ENCODE assay signal across 14 cellular contexts in the genomic region with DNA sequence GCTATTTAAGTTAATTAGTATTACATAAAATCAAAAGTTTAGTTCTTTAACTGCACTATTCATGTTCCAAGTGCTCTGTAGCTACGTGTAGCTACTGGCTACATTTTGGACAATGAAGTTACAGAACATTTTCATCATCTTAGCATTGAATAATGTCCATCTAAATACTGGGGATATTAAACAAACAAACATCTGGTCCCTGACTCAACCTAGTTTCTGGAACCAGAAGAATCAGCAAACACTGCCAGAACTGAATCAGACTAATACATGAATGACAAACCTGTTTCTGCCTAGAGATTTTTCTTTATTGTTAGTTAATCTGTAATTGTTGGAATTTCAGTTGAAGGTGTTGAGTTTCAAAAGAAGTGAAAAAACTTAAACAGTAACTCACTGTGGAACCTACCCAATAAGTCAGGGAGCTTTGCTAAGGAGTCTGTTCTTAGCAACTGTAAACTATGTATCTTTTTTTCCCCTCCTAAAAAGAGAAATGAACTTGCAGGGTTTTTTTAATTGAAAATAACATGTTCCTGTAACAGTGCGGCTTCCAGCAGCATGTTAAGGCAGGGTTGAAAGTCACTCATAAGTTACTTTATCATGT. TPM values are rescaled to one million over a fixed set of nuclear protein-coding genes. Genes with fewer than 3 reads are reported as not detected.
DNase-seq lines count a peak whose midpoint lies in the region; ATAC-seq, FAIRE-seq and TF ChIP-seq lines count a peak whose summit lies in the region.
"Had no signal": no experiment of that assay in that cellular context is flagged by ENCODE, and none has a peak within 500 bp of the region (broad histone marks: within the 10 kb centered on the region; RNA-seq: fewer than 3 reads in every experiment).

No MANE protein-coding gene starts in this region.

- no peaks in the 10 kb centered on the region for H3K27me3 Mint-ChIP-seq in chondrocyte (ENCODE audit: low read depth)
- H3K27me3 Mint-ChIP-seq: CD4-positive, alpha-beta memory T cell had no signal

- ATAC-seq in IMR-90 (ENCODE audit: low read depth) (peak; percentile 78), GM21717 (IDR thresholded peaks at IDR 0.05; ENCODE audit: unreplicated experiment) (no peak)
- ATAC-seq: upper lobe of right lung had no signal

- no peak overlapping the region for H4K5ac ChIP-seq in IMR-90 (ENCODE audit: low read depth, low read length)

- FAIRE-seq in frontal cortex (lab: Jason Lieb, UNC), result no peak

- H3K27me3 ChIP-seq in IMR-90 (ENCODE audit: control insufficient read depth, insufficient read depth, low read length), result no peaks in the 10 kb centered on the region
- no peaks in the 10 kb centered on the region for H3K27me3 ChIP-seq in kidney epithelial cell (ENCODE audit: control insufficient read depth, insufficient read depth, low read length)
- H3K27me3 ChIP-seq: upper lobe of right lung had no signal

- BruUV-seq in IMR-90 (replicated peaks; lab: Mats Ljungman, UMichigan), result no TSS peak

- DNase-seq in AG10803 (ENCODE audit: low read depth), result peak; percentile 88
- peak; percentile 89 for DNase-seq in IMR-90
- no peak for DNase-seq in chondrocyte (ENCODE audit: low spot score)
- peak; percentile 61 for DNase-seq in kidney epithelial cell (ENCODE audit: low read depth)
- DNase-seq in cerebellar cortex (ENCODE audit: low spot score), result no peak
- no peak for DNase-seq in frontal cortex (ENCODE audit: low spot score in 2 of 2)
- DNase-seq in SW 1271 (lab: John Stamatoyannopoulos, UW), result no peak
- DNase-seq: CD4-positive, alpha-beta memory T cell; cerebellar nuclear complex; NCI-H446; Right ventricle myocardium superior; upper lobe of right lung; WERI-Rb-1 had no signal

- H4K8ac ChIP-seq in IMR-90 (ENCODE audit: low read depth in 2 of 2, low read length in 2 of 2), result no peak overlapping the region

- H2BK120ac ChIP-seq in IMR-90 (ENCODE audit: low read depth, low read length), result no peak overlapping the region

- no peak overlapping the region for H3K56ac ChIP-seq in IMR-90 (ENCODE audit: extremely low read depth, insufficient read depth, low read length)

- no peak overlapping the region for H2BK15ac ChIP-seq in IMR-90 (ENCODE audit: low read depth, low read length)

- H3K9me3 Mint-ChIP-seq in chondrocyte (ENCODE audit: low read depth), result no peaks in the 10 kb centered on the region
- H3K9me3 Mint-ChIP-seq: CD4-positive, alpha-beta memory T cell had no signal

- no peak overlapping the region for H4K91ac ChIP-seq in IMR-90 (ENCODE audit: insufficient read depth, low read depth, low read length)

- peak overlapping the region; percentile 87 for H3K27ac Mint-ChIP-seq in chondrocyte (ENCODE audit: unreplicated experiment)

- intact Hi-C loops in IMR-90 (cut with micrococcal nuclease), result no loop called here

- no CpG with 5 or more reads among the region's 2 CpGs for WGBS in IMR-90 (ENCODE audit: extremely low coverage in 2 of 2, insufficient read length in 1 of 2), 2 experiments

- peaks cover 10% of the 10 kb centered on the region; the same call in 1 of the 2 replicates for H4K20me1 ChIP-seq in IMR-90 (ENCODE audit: insufficient read depth, low read length)

- H3K4me2 ChIP-seq in IMR-90 (ENCODE audit: low read depth, low read length), result no peak overlapping the region; the same call in 1 of the 2 replicates

- no peak overlapping the region for H3K4me3 ChIP-seq in AG10803 (ENCODE audit: low read length)
- no peak overlapping the region for H3K4me3 ChIP-seq in IMR-90 (ENCODE audit: insufficient read depth, low read depth, low read length)
- no peak overlapping the region for H3K4me3 ChIP-seq in kidney epithelial cell (ENCODE audit: low read depth, low read length)
- H3K4me3 ChIP-seq: upper lobe of right lung had no signal

- TF ChIP-seq CTCF in AG10803 (conservative IDR thresholded peaks at IDR 0.05; ENCODE audit: low read length), result no peak
- TF ChIP-seq CTCF in IMR-90 (conservative IDR thresholded peaks at IDR 0.05; ENCODE audit: low read depth, low read length), result no peak
- TF ChIP-seq CTCF in chondrocyte (IDR thresholded peaks at IDR 0.05), result no peak
- TF ChIP-seq CTCF in kidney epithelial cell (IDR thresholded peaks at IDR 0.05; ENCODE audit: insufficient read depth, low read length, poor library complexity, severe bottlenecking), result no peak

- CTCF ChIA-PET in IMR-90 (lab: Yijun Ruan, JAX), result no interaction called here

- in situ Hi-C loops in IMR-90 (cut with MboI; ENCODE audit: low sequenced_read_pairs), result no loop called here

- no peak overlapping the region for H2AK9ac ChIP-seq in IMR-90 (replicated peaks; ENCODE audit: low read depth, low read length, poor library complexity)

- H3K27ac ChIP-seq in IMR-90 (ENCODE audit: insufficient read depth, low read length), result no peak overlapping the region; the same call in 1 of the 2 replicates
- H3K27ac ChIP-seq: upper lobe of right lung, WERI-Rb-1 had no signal

- no peak overlapping the region for H2AK5ac ChIP-seq in IMR-90 (ENCODE audit: low read depth, low read length)

- H3K4ac ChIP-seq in IMR-90 (ENCODE audit: low read depth, low read length), result no peak overlapping the region

- H3K4me3 Mint-ChIP-seq in chondrocyte (ENCODE audit: unreplicated experiment), result no peak overlapping the region
- H3K4me3 Mint-ChIP-seq: CD4-positive, alpha-beta memory T cell had no signal

- TF ChIP-seq RAD21 in IMR-90 (IDR thresholded peaks at IDR 0.05; ENCODE audit: low read length), result no peak

- H3K36me3 Mint-ChIP-seq in chondrocyte (ENCODE audit: low read depth), result peaks cover 7% of the 10 kb centered on the region

- H3K36me3 ChIP-seq in IMR-90 (ENCODE audit: control insufficient read depth, insufficient read depth, low read length) (peaks cover 7% of the 10 kb centered on the region), kidney epithelial cell (ENCODE audit: control insufficient read depth, insufficient read depth, low read length) (no peaks in the 10 kb centered on the region)

- no peak overlapping the region for H3K18ac ChIP-seq in IMR-90 (ENCODE audit: low read depth, low read length)

- H3K14ac ChIP-seq in IMR-90 (replicated peaks; ENCODE audit: low read depth, low read length), result no peak overlapping the region

- H2BK20ac ChIP-seq in IMR-90 (ENCODE audit: low read depth, low read length), result no peak overlapping the region

- POLR2A ChIA-PET in IMR-90 (lab: Charles Lee; ENCODE audit: unreplicated experiment), result no interaction called here

- H2BK5ac ChIP-seq in IMR-90 (ENCODE audit: low read depth, low read length, poor library complexity, severe bottlenecking), result no peak overlapping the region

- peaks cover 24% of the 10 kb centered on the region for H3K4me1 Mint-ChIP-seq in chondrocyte (ENCODE audit: low read depth)

- peaks cover 2% of the 10 kb centered on the region; the same call in 1 of the 2 replicates for H3K4me1 ChIP-seq in IMR-90 (ENCODE audit: control insufficient read depth, insufficient read depth, low read length)
- H3K4me1 ChIP-seq: upper lobe of right lung had no signal

- peaks cover 6% of the 10 kb centered on the region; the same call in 1 of the 2 replicates for H3K9me1 ChIP-seq in IMR-90 (ENCODE audit: insufficient read depth, low read length)

- H2AFZ ChIP-seq in IMR-90 (replicated peaks; ENCODE audit: low read length, poor library complexity), result no peak overlapping the region

- H3K9ac ChIP-seq in IMR-90 (ENCODE audit: low read depth, low read length), result no peak overlapping the region

- dilution Hi-C loops in IMR-90 (cut with HindIII; ENCODE audit: low sequenced_read_pairs, unreplicated experiment), result no loop called here

- no peak overlapping the region for H3K23ac ChIP-seq in IMR-90 (ENCODE audit: low read depth, low read length)

- H3K9me3 ChIP-seq in IMR-90 (ENCODE audit: control insufficient read depth, insufficient read depth, low read length), result no peaks in the 10 kb centered on the region
- H3K9me3 ChIP-seq: upper lobe of right lung had no signal

- TF ChIP-seq POLR2A in IMR-90 (IDR thresholded peaks at IDR 0.05; ENCODE audit: low read depth, low read length), result no peak

- H3K79me1 ChIP-seq in IMR-90 (ENCODE audit: low read depth in 1 of 2, low read length in 2 of 2), result peaks cover 15 to 39% of the 10 kb centered on the region in 2 experiments

TF ChIP-seq in IMR-90, 13 proteins besides CTCF, POLR2A, EP300 and RAD21:
- TF ChIP-seq MAZ (IDR thresholded peaks at IDR 0.05; ENCODE audit: borderline replicate concordance, low read depth, low read length) (no peak), MAFK (IDR thresholded peaks at IDR 0.05; ENCODE audit: low read depth, low read length) (peak; percentile 26), FOS (IDR thresholded peaks at IDR 0.05; ENCODE audit: low read depth, low read length) (peak; percentile 31; the same call in 1 of the 2 replicates), CEBPB (IDR thresholded peaks at IDR 0.05; ENCODE audit: low read depth, low read length) (peak; percentile 69)

RNA-seq across cellular contexts. Expression of gene CDK13, which starts 58.3 kb away (rescaled TPM):
- total RNA-seq in IMR-90 (2012; rRNA removed) (50.4 and 55.0 TPM in 2 replicates), chondrocyte (55.8 to 66.6 TPM (median 58.8 TPM) in 3 replicates), kidney epithelial cell (49.4 and 49.8 TPM in 2 replicates), frontal cortex (133 TPM)
- polyA plus RNA-seq in IMR-90 (2012; rRNA removed), result 18.7 and 20.1 TPM in 2 replicates
- 9.2 and 9.5 TPM in 2 replicates for polyA plus RNA-seq in IMR-90 (2012; cell fraction: cytosol; rRNA removed)
- polyA plus RNA-seq in IMR-90 (2012; cell fraction: nucleus; rRNA removed; ENCODE audit: low replicate concordance), result 25.7 and 67.4 TPM in 2 replicates

Comparison
In these comparisons a context has a peak if more than half of its experiments do, and no peak if none do; other contexts are left out.
1. DNase-seq: peak in AG10803 (single experiment), IMR-90 (single experiment) and kidney epithelial cell (single experiment); none in chondrocyte (single experiment), cerebellar cortex (single experiment), frontal cortex (0 of 2) and SW 1271 (0 of 2).